Comparison of ENCODE assay signal across 9 cellular contexts in genomic region chr2:39504790-39505335, GRCh38.
DNase-seq lines count a peak whose midpoint lies in the region; ATAC-seq and TF ChIP-seq lines count a peak whose summit lies in the region.
"Had no signal": no experiment of that assay in that cellular context is flagged by ENCODE, and none has a peak within 500 bp of the region (broad histone marks: within the 10 kb centered on the region; RNA-seq: fewer than 3 reads in every experiment).

No MANE protein-coding gene starts in this region.

- H3K36me3 ChIP-seq in RWPE2 (ENCODE audit: low read depth), result no peaks in the 10 kb centered on the region

- DNase-seq in AG20443 (ENCODE audit: low spot score), result peak; percentile 57
- DNase-seq in RWPE2 (ENCODE audit: low spot score), result no peak
- DNase-seq in fibroblast of villous mesenchyme (ENCODE audit: low read depth), result peak; percentile 95
- no peak for DNase-seq in osteocyte (ENCODE audit: extremely low spot score, unreplicated experiment)
- no peak for DNase-seq in caudate nucleus (lab: John Stamatoyannopoulos, UW)
- DNase-seq in NAMALWA (ENCODE audit: low spot score), result no peak
- no peak for DNase-seq in T1000 (lab: John Stamatoyannopoulos, UW)
- DNase-seq: CD4-positive, alpha-beta memory T cell had no signal

- no peaks in the 10 kb centered on the region for H3K9me3 Mint-ChIP-seq in osteocyte (ENCODE audit: unreplicated experiment)

- H3K4me1 ChIP-seq in RWPE2 (ENCODE audit: insufficient read depth, poor library complexity, severe bottlenecking), result peaks cover 19% of the 10 kb centered on the region

- H3K27ac ChIP-seq in RWPE2 (ENCODE audit: poor library complexity, severe bottlenecking), result peak overlapping the region; percentile 16
- no peak overlapping the region for H3K27ac ChIP-seq in caudate nucleus (ENCODE audit: low read depth, low read length)

- H3K4me3 Mint-ChIP-seq in osteocyte (ENCODE audit: unreplicated experiment), result peak overlapping the region; percentile 36
- H3K4me3 Mint-ChIP-seq: CD4-positive, alpha-beta memory T cell had no signal

- H3K27me3 ChIP-seq in RWPE2 (ENCODE audit: insufficient read depth, poor library complexity, severe bottlenecking), result no peaks in the 10 kb centered on the region

- ATAC-seq in RWPE2 (ENCODE audit: low read depth), result peak; percentile 81
- ATAC-seq in GM19351 (IDR thresholded peaks at IDR 0.05; ENCODE audit: unreplicated experiment), result no peak

- peak overlapping the region; percentile 89 for H3K27ac Mint-ChIP-seq in osteocyte (ENCODE audit: unreplicated experiment)
- H3K27ac Mint-ChIP-seq: CD4-positive, alpha-beta memory T cell had no signal

- H3K36me3 Mint-ChIP-seq in osteocyte (ENCODE audit: unreplicated experiment), result no peaks in the 10 kb centered on the region
- H3K36me3 Mint-ChIP-seq: CD4-positive, alpha-beta memory T cell had no signal

- TF ChIP-seq CTCF in RWPE2 (IDR thresholded peaks at IDR 0.05; ENCODE audit: poor library complexity, severe bottlenecking) (no peak), fibroblast of villous mesenchyme (IDR thresholded peaks at IDR 0.05; ENCODE audit: insufficient read depth, low read depth, low read length) (no peak), osteocyte (IDR thresholded peaks at IDR 0.05) (no peak)

- H3K4me3 ChIP-seq in RWPE2 (ENCODE audit: severe bottlenecking), result no peak overlapping the region
- H3K4me3 ChIP-seq in fibroblast of villous mesenchyme (ENCODE audit: low read depth, low read length), result no peak overlapping the region

- no peaks in the 10 kb centered on the region for H3K9me3 ChIP-seq in RWPE2 (ENCODE audit: severe bottlenecking)

- no peaks in the 10 kb centered on the region for H3K27me3 Mint-ChIP-seq in osteocyte (ENCODE audit: unreplicated experiment)

- H3K4me1 Mint-ChIP-seq in osteocyte (ENCODE audit: unreplicated experiment), result peaks cover 40% of the 10 kb centered on the region
- H3K4me1 Mint-ChIP-seq: CD4-positive, alpha-beta memory T cell had no signal

Comparison
In these comparisons a context has a peak if more than half of its experiments do, and no peak if none do; other contexts are left out.
1. DNase-seq: peak in AG20443 (single experiment) and fibroblast of villous mesenchyme (single experiment); none in RWPE2 (single experiment), osteocyte (single experiment), caudate nucleus (0 of 61), NAMALWA (single experiment) and T1000 (single experiment).